In genomic region chr5:30105186-30105585, GRCh38 we compare ENCODE assay signal across 32 cellular contexts.
"Had no signal": no experiment of that assay in that cellular context is flagged by ENCODE, and none has a peak within 500 bp of the region (broad histone marks: within the 10 kb centered on the region; RNA-seq: fewer than 3 reads in every experiment).

No MANE protein-coding gene starts in this region.

- H3K27ac ChIP-seq: ascending aorta, breast epithelium, cardiac muscle cell, colonic mucosa, epithelial cell of prostate, esophagus squamous epithelium, gastroesophageal sphincter, heart right ventricle, WERI-Rb-1 had no signal

- H3K4me3 ChIP-seq: ascending aorta, breast epithelium, cardiac muscle cell, colonic mucosa, esophagus squamous epithelium, gastroesophageal sphincter, heart right ventricle had no signal

- H3K36me3 ChIP-seq: ascending aorta, breast epithelium, cardiac muscle cell, colonic mucosa, esophagus squamous epithelium, gastroesophageal sphincter, heart right ventricle, WERI-Rb-1 had no signal

- ATAC-seq: activated CD4-positive, CD25-positive, alpha-beta regulatory T cell treated with anti-CD3 and anti-CD28 coated beads, Interleukin-2, amount 50 U/mL, for 24 hours; activated CD8-positive, alpha-beta T cell treated with anti-CD3 and anti-CD28 coated beads for 36 hours; gastroesophageal sphincter; heart right ventricle had no signal

- H3K4me1 ChIP-seq: ascending aorta, breast epithelium, colonic mucosa, esophagus squamous epithelium, gastroesophageal sphincter, heart right ventricle had no signal

- H3K4me3 Mint-ChIP-seq: activated B cell treated with CpG ODN at 0.5 μM for 24 hours; activated CD8-positive, alpha-beta T cell treated with anti-CD3 and anti-CD28 coated beads for 36 hours; activated naive CD4-positive, alpha-beta T cell treated with anti-CD3 and anti-CD28 coated beads for 36 hours; activated naive CD4-positive, alpha-beta T cell treated with anti-CD3 and anti-CD28 coated beads, Interleukin-2, amount 50 U/mL, for 24 hours; activated naive CD8-positive, alpha-beta T cell treated with anti-CD3 and anti-CD28 coated beads for 36 hours; activated T-helper 1 cell treated with anti-CD3 and anti-CD28 coated beads, Interleukin-12 subunit alpha, Interleukin-12 subunit beta, Interleukin-2, Interleukin-4 antibody, amounts not matched to agents 30 ng/mL and 10 ng/mL and 1 ng/mL, durations not matched to agents 14 hours and 24 hours and 36 hours; brain; T-helper 1 cell treated with Interleukin-12 subunit alpha and Interleukin-12 subunit beta and Interleukin-4 antibody, amounts not matched to agents 30 μg/mL and 1 μg/mL, for 36 hours had no signal

- H3K27ac Mint-ChIP-seq: activated B cell treated with CpG ODN at 0.5 μM for 24 hours; activated CD8-positive, alpha-beta T cell treated with anti-CD3 and anti-CD28 coated beads for 36 hours; activated naive CD4-positive, alpha-beta T cell treated with anti-CD3 and anti-CD28 coated beads for 36 hours; activated naive CD4-positive, alpha-beta T cell treated with anti-CD3 and anti-CD28 coated beads, Interleukin-2, amount 50 U/mL, for 24 hours; activated naive CD8-positive, alpha-beta T cell treated with anti-CD3 and anti-CD28 coated beads for 36 hours; activated T-helper 1 cell treated with anti-CD3 and anti-CD28 coated beads, Interleukin-12 subunit alpha, Interleukin-12 subunit beta, Interleukin-2, Interleukin-4 antibody, amounts not matched to agents 30 ng/mL and 10 ng/mL and 1 ng/mL, durations not matched to agents 14 hours and 24 hours and 36 hours; activated T-helper 2 cell treated with anti-CD3 and anti-CD28 coated beads, Interferon-gamma antibody, Interleukin-2, Interleukin-4, amounts not matched to agents 10 μg/mL and 5 μg/mL and 100 μg/mL, durations not matched to agents 14 hours and 24 hours and 36 hours; brain; T-helper 1 cell treated with Interleukin-12 subunit alpha and Interleukin-12 subunit beta and Interleukin-4 antibody, amounts not matched to agents 30 μg/mL and 1 μg/mL, for 36 hours had no signal

- H3K4me1 Mint-ChIP-seq: activated B cell treated with CpG ODN at 0.5 μM for 24 hours; activated naive CD4-positive, alpha-beta T cell treated with anti-CD3 and anti-CD28 coated beads, Interleukin-2, amount 50 U/mL, for 24 hours; activated naive CD8-positive, alpha-beta T cell treated with anti-CD3 and anti-CD28 coated beads for 36 hours had no signal

- H3K36me3 Mint-ChIP-seq: activated naive CD4-positive, alpha-beta T cell treated with anti-CD3 and anti-CD28 coated beads, Interleukin-2, amount 50 U/mL, for 24 hours; activated naive CD8-positive, alpha-beta T cell treated with anti-CD3 and anti-CD28 coated beads for 36 hours; brain had no signal

- H3K27me3 Mint-ChIP-seq: activated B cell treated with CpG ODN at 0.5 μM for 24 hours; activated CD8-positive, alpha-beta T cell treated with anti-CD3 and anti-CD28 coated beads for 36 hours; activated naive CD4-positive, alpha-beta T cell treated with anti-CD3 and anti-CD28 coated beads, Interleukin-2, amount 50 U/mL, for 24 hours; activated naive CD8-positive, alpha-beta T cell treated with anti-CD3 and anti-CD28 coated beads for 36 hours had no signal

- H3K9me3 Mint-ChIP-seq: brain had no signal

- H3K9me3 ChIP-seq: ascending aorta, breast epithelium, colonic mucosa, esophagus squamous epithelium had no signal

- DNase-seq: activated B cell treated with CpG ODN at 0.5 μM for 24 hours; activated CD4-positive, alpha-beta T cell treated with anti-CD3 and anti-CD28 coated beads for 48 hours; activated CD4-positive, alpha-beta T cell treated with anti-CD3 and anti-CD28 coated beads, Interleukin-2, amount 50 U/mL, for 1 hour; activated CD4-positive, alpha-beta T cell treated with anti-CD3 and anti-CD28 coated beads, Interleukin-2, amount 50 U/mL, for 48 hours; activated CD8-positive, alpha-beta memory T cell treated with anti-CD3 and anti-CD28 coated beads for 24 hours; activated CD8-positive, alpha-beta memory T cell treated with anti-CD3 and anti-CD28 coated beads, Interleukin-2, amount 50 U/mL, for 4 hours; activated CD8-positive, alpha-beta T cell treated with anti-CD3 and anti-CD28 coated beads for 36 hours; activated effector memory CD4-positive, alpha-beta T cell treated with anti-CD3 and anti-CD28 coated beads, Interleukin-2, amount 50 U/mL, for 16 hours; activated naive CD4-positive, alpha-beta T cell treated with anti-CD3 and anti-CD28 coated beads for 36 hours; activated naive CD8-positive, alpha-beta T cell treated with anti-CD3 and anti-CD28 coated beads for 36 hours; activated T-cell treated with anti-CD3 and anti-CD28 coated beads, Interleukin-2, amount 50 U/mL, for 1 hour; activated T-cell treated with anti-CD3 and anti-CD28 coated beads, Interleukin-2, amount 50 U/mL, for 48 hours; central memory CD4-positive, alpha-beta T cell; cerebellar nuclear complex; colonic mucosa; effector CD8-positive, alpha-beta T cell; esophagus squamous epithelium; foreskin melanocyte; heart right ventricle; T1000; WERI-Rb-1 had no signal

- H3K27me3 ChIP-seq: ascending aorta, breast epithelium, cardiac muscle cell, colonic mucosa, esophagus squamous epithelium, gastroesophageal sphincter, heart right ventricle had no signal
